In the genomic region with DNA sequence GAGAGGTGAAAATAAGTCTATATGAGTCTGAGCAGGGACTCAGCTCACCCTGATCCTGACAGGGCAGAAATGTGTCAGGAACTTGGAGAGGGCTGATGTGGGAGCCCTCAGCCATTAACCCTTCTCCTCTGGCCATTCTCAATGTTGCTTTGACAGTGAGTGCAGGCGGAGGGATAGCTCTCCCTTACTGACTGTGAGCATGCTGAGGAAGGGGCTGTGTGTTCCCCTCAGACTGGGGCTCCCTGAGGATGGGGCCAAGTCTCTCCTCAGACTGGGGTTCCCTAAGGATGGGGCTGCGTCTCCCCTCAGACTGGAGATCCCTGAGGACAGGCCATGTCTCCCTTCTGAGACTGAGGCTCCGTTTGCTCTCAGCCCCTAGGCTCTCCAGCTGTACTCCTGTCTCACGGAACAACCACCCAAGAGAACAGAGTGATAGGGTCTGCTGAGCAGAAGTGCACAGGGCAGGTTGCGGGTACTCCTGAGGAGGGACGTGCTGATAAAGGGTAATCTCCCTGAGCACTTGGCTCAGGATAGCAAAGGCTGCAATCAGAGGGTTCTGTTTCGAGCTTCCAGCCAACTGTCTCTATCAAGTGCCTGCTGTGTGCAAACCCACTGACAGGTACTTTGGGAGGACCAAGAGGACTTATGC, we compare ENCODE assay signal across 1 cellular context.
TF ChIP-seq lines count a peak whose summit lies in the region.

No MANE protein-coding gene starts in this region.

TF ChIP-seq in H1, 55 proteins besides CTCF, POLR2A, EP300 and RAD21:
- TF ChIP-seq ZNF274 (IDR thresholded peaks at IDR 0.05; ENCODE audit: borderline replicate concordance, extremely low read depth, low read length) (no peak), CBX8 (IDR thresholded peaks at IDR 0.05; ENCODE audit: borderline replicate concordance, low read depth, low read length) (no peak), JUND (IDR thresholded peaks at IDR 0.05; ENCODE audit: low read length) (no peak), BRCA1 (IDR thresholded peaks at IDR 0.05; ENCODE audit: low read depth, low read length) (no peak), JUN (IDR thresholded peaks at IDR 0.05; ENCODE audit: low read depth, low read length) (no peak)
